ENCODE assay signal across 15 cellular contexts in genomic region chr7:156475666-156476065, GRCh38.
DNase-seq lines count a peak whose midpoint lies in the region; ATAC-seq and TF ChIP-seq lines count a peak whose summit lies in the region.
"Had no signal": no experiment of that assay in that cellular context is flagged by ENCODE, and none has a peak within 500 bp of the region (broad histone marks: within the 10 kb centered on the region; RNA-seq: fewer than 3 reads in every experiment).

No MANE protein-coding gene starts in this region.

- no peak overlapping the region for H2BK120ac ChIP-seq in mesenchymal stem cell (ENCODE audit: low read depth, low read length)

- no peak overlapping the region for H3K27ac Mint-ChIP-seq in stimulated activated effector memory CD8-positive, alpha-beta T cell treated with anti-CD3 and anti-CD28 coated beads, Interleukin-12 subunit alpha, Interleukin-12 subunit beta, amount 100 ng/mL, for 72 hours

- no peak overlapping the region for H3K14ac ChIP-seq in mesenchymal stem cell (ENCODE audit: low read length in 2 of 2)

- no peak overlapping the region for H3K27ac ChIP-seq in mesenchymal stem cell (ENCODE audit: low read length, poor library complexity, severe bottlenecking)
- H3K27ac ChIP-seq: body of pancreas, esophagus muscularis mucosa, psoas muscle, suprapubic skin had no signal

- peaks cover 5% of the 10 kb centered on the region for H3K36me3 Mint-ChIP-seq in stimulated activated effector memory CD8-positive, alpha-beta T cell treated with anti-CD3 and anti-CD28 coated beads, Interleukin-12 subunit alpha, Interleukin-12 subunit beta, amount 100 ng/mL, for 72 hours

- H2AK5ac ChIP-seq in mesenchymal stem cell (ENCODE audit: low read length, severe bottlenecking): no peak overlapping the region

- peak; percentile 13 for DNase-seq in AG08395 (ENCODE audit: low spot score)
- peak; percentile 33 for DNase-seq in LHCN-M2 (ENCODE audit: low read depth)
- peak; percentile 5 for DNase-seq in dermis blood vessel endothelial cell
- DNase-seq in mesenchymal stem cell: peak; percentile 70
- DNase-seq in GM10266 (ENCODE audit: extremely low spot score): no peak
- no peak for DNase-seq in midbrain (lab: John Stamatoyannopoulos, UW)
- no peak for DNase-seq in stimulated activated effector memory CD8-positive, alpha-beta T cell treated with anti-CD3 and anti-CD28 coated beads, Interleukin-12 subunit alpha, Interleukin-12 subunit beta, amount 100 ng/mL, for 72 hours (ENCODE audit: low spot score in 2 of 2)
- no peak for DNase-seq in HUDEP-2 (lab: John Stamatoyannopoulos, UW; ENCODE audit: unreplicated experiment in 76 of 76)
- DNase-seq: activated CD4-positive, CD25-positive, alpha-beta regulatory T cell treated with anti-CD3 and anti-CD28 coated beads, Interleukin-2, amount 50 U/mL, for 72 hours; activated T-cell treated with anti-CD3 and anti-CD28 coated beads, Interleukin-2, amount 50 U/mL, for 4 hours; body of pancreas; NCI-H526; psoas muscle had no signal

- H3K18ac ChIP-seq in mesenchymal stem cell (ENCODE audit: low read depth in 1 of 2, low read length in 2 of 2): peak overlapping the region; percentile 50 to 54

- H3K4me3 Mint-ChIP-seq in stimulated activated effector memory CD8-positive, alpha-beta T cell treated with anti-CD3 and anti-CD28 coated beads, Interleukin-12 subunit alpha, Interleukin-12 subunit beta, amount 100 ng/mL, for 72 hours: no peak overlapping the region
- H3K4me3 Mint-ChIP-seq: activated T-cell treated with anti-CD3 and anti-CD28 coated beads, Interleukin-2, amount 50 U/mL, for 4 hours had no signal

- H3K4me2 ChIP-seq in mesenchymal stem cell (ENCODE audit: low read length, poor library complexity, severe bottlenecking): no peak overlapping the region

- H3K23ac ChIP-seq in mesenchymal stem cell (ENCODE audit: low read length in 2 of 2): no peak overlapping the region

- H3K79me1 ChIP-seq in mesenchymal stem cell (replicated peaks; ENCODE audit: low read length, poor library complexity, severe bottlenecking): no peaks in the 10 kb centered on the region

- H3K9me3 ChIP-seq in mesenchymal stem cell (ENCODE audit: control insufficient read depth, low read length): no peaks in the 10 kb centered on the region
- H3K9me3 ChIP-seq: body of pancreas, esophagus muscularis mucosa, psoas muscle, suprapubic skin had no signal

- no peak overlapping the region for H3K4me3 ChIP-seq in mesenchymal stem cell (ENCODE audit: insufficient read depth in 1 of 2, low read depth in 1 of 2, low read length in 2 of 2)
- H3K4me3 ChIP-seq: body of pancreas, esophagus muscularis mucosa, psoas muscle, suprapubic skin had no signal

- H3K9ac ChIP-seq in mesenchymal stem cell (ENCODE audit: low read length): no peak overlapping the region

- H3K4ac ChIP-seq in mesenchymal stem cell (ENCODE audit: low read depth in 1 of 2, low read length in 2 of 2): peak overlapping the region in 1 of 2 experiments; percentile 31

- no peak for ATAC-seq in stimulated activated effector memory CD8-positive, alpha-beta T cell treated with anti-CD3 and anti-CD28 coated beads, Interleukin-12 subunit alpha, Interleukin-12 subunit beta, amount 100 ng/mL, for 72 hours
- ATAC-seq: activated T-cell treated with anti-CD3 and anti-CD28 coated beads, Interleukin-2, amount 50 U/mL, for 4 hours; body of pancreas had no signal

- no peak overlapping the region for H4K8ac ChIP-seq in mesenchymal stem cell (ENCODE audit: low read length)

- no peak overlapping the region for H2BK15ac ChIP-seq in mesenchymal stem cell (ENCODE audit: low read depth, poor library complexity, severe bottlenecking)

- WGBS in mesenchymal stem cell: 31% methylated on average over 5 of the region's 5 CpGs

- no peak overlapping the region for H2BK5ac ChIP-seq in mesenchymal stem cell (ENCODE audit: low read depth, low read length, poor library complexity, severe bottlenecking)

- peak overlapping the region in 1 of 2 experiments; percentile 72 for H2BK12ac ChIP-seq in mesenchymal stem cell (ENCODE audit: low read length in 2 of 2)

- no peaks in the 10 kb centered on the region for H3K27me3 ChIP-seq in mesenchymal stem cell (ENCODE audit: control insufficient read depth in 1 of 2, insufficient read depth in 1 of 2, low read length in 2 of 2)
- H3K27me3 ChIP-seq: body of pancreas had no signal

- peaks cover 5% of the 10 kb centered on the region for H3K4me1 Mint-ChIP-seq in stimulated activated effector memory CD8-positive, alpha-beta T cell treated with anti-CD3 and anti-CD28 coated beads, Interleukin-12 subunit alpha, Interleukin-12 subunit beta, amount 100 ng/mL, for 72 hours

- H3K4me1 ChIP-seq in mesenchymal stem cell (ENCODE audit: control insufficient read depth, insufficient read depth, low read depth, low read length): peaks cover 13% of the 10 kb centered on the region
- H3K4me1 ChIP-seq: body of pancreas, psoas muscle had no signal

- no peaks in the 10 kb centered on the region for H3K9me3 Mint-ChIP-seq in stimulated activated effector memory CD8-positive, alpha-beta T cell treated with anti-CD3 and anti-CD28 coated beads, Interleukin-12 subunit alpha, Interleukin-12 subunit beta, amount 100 ng/mL, for 72 hours
- H3K9me3 Mint-ChIP-seq: activated T-cell treated with anti-CD3 and anti-CD28 coated beads, Interleukin-2, amount 50 U/mL, for 4 hours had no signal

- H4K91ac ChIP-seq in mesenchymal stem cell (ENCODE audit: low read length): no peak overlapping the region

- no peak overlapping the region for H2AFZ ChIP-seq in mesenchymal stem cell (ENCODE audit: low read depth, low read length)

- no peak for TF ChIP-seq CTCF in GM10266 (IDR thresholded peaks at IDR 0.05; ENCODE audit: control insufficient read depth, insufficient read depth, low read depth, missing control alignments)

- no peaks in the 10 kb centered on the region for H3K36me3 ChIP-seq in mesenchymal stem cell (ENCODE audit: control insufficient read depth in 1 of 2, insufficient read depth in 2 of 2, low read depth in 1 of 2, low read length in 2 of 2)
- H3K36me3 ChIP-seq: esophagus muscularis mucosa, suprapubic skin had no signal

Comparison
In these comparisons a context has a peak if more than half of its experiments do, and no peak if none do; other contexts are left out.
1. DNase-seq: peak in AG08395 (single experiment), LHCN-M2 (single experiment), dermis blood vessel endothelial cell (single experiment) and mesenchymal stem cell (single experiment); none in GM10266 (single experiment), midbrain (single experiment), stimulated activated effector memory CD8-positive, alpha-beta T cell treated with anti-CD3 and anti-CD28 coated beads, Interleukin-12 subunit alpha, Interleukin-12 subunit beta, amount 100 ng/mL, for 72 hours (0 of 2) and HUDEP-2 (0 of 76).